ENCODE assay signal across 31 cellular contexts in the genomic region with DNA sequence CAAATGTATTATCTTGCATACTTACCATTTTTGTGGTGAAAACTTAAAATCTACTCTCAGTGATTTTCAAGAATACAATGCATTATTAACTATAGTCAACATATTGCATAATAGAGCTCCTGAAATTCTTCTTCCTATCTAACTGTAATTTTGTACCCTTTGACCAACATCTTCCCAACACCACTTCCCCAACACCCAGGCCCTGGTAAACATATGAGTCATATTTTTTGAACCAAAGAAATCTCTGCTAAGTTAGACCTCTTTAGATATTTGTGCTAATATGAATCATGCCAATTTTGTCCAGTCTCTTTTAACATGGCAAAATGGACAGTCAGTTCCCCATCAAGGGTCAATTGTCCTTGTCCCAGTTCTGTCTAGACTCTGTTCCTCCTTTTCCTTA. TPM values are rescaled to one million over a fixed set of nuclear protein-coding genes. Genes with fewer than 3 reads are reported as not detected.
"Had no signal": no experiment of that assay in that cellular context is flagged by ENCODE, and none has a peak within 500 bp of the region (broad histone marks: within the 10 kb centered on the region; RNA-seq: fewer than 3 reads in every experiment).

No MANE protein-coding gene starts in this region.

- H3K4me3 ChIP-seq: coronary artery, esophagus squamous epithelium, heart right ventricle, left lung, neural progenitor cell, right atrium auricular region, smooth muscle cell, stomach, testis, tibial artery, upper lobe of left lung had no signal

- H3K9me3 ChIP-seq: right atrium auricular region, testis had no signal

- H3K27me3 ChIP-seq: left lung, neural progenitor cell, right atrium auricular region, stomach, testis, tibial artery, upper lobe of left lung had no signal

- H3K36me3 ChIP-seq: esophagus squamous epithelium, heart right ventricle, left lung, neural progenitor cell, right atrium auricular region, stomach, tibial artery, upper lobe of left lung had no signal

- H3K79me2 ChIP-seq: parathyroid adenoma had no signal

- H3K9ac ChIP-seq: neural progenitor cell, parathyroid adenoma had no signal

- H3K4me1 Mint-ChIP-seq: naive thymus-derived CD4-positive, alpha-beta T cell; nephron; neural progenitor cell; stimulated activated effector memory CD8-positive, alpha-beta T cell treated with anti-CD3 and anti-CD28 coated beads, Interleukin-12 subunit alpha, Interleukin-12 subunit beta, amount 100 ng/mL, for 72 hours had no signal

- DNase-seq: dermis blood vessel endothelial cell; effector memory CD4-positive, alpha-beta T cell; erythroblast; esophagus squamous epithelium; foreskin melanocyte; glutamatergic neuron; heart right ventricle; hippocampal formation; left cardiac atrium; left lung; mesendoderm; midbrain; naive thymus-derived CD4-positive, alpha-beta T cell; stimulated activated CD4-positive, alpha-beta T cell treated with anti-CD3 and anti-CD28 coated beads, Interleukin-12 subunit alpha, Interleukin-12 subunit beta, amount 100 ng/mL, for 4 hours; stimulated activated CD4-positive, alpha-beta T cell treated with anti-CD3 and anti-CD28 coated beads, Interleukin-1b, Interleukin-23, amount 100 ng/mL, for 48 hours; stimulated activated CD4-positive, alpha-beta T cell treated with anti-CD3 and anti-CD28 coated beads, Interleukin-4, amount 100 ng/mL, for 24 hours; stimulated activated naive CD4-positive, alpha-beta T cell treated with Interleukin-2 at 50 U/mL for 16 hours; stomach; testis; tibial artery; upper lobe of left lung had no signal

- H3K4me3 Mint-ChIP-seq: naive thymus-derived CD4-positive, alpha-beta T cell; nephron; neural progenitor cell; stimulated activated effector memory CD8-positive, alpha-beta T cell treated with anti-CD3 and anti-CD28 coated beads, Interleukin-12 subunit alpha, Interleukin-12 subunit beta, amount 100 ng/mL, for 72 hours had no signal

- H3K27ac ChIP-seq: coronary artery, esophagus squamous epithelium, heart right ventricle, left lung, neural progenitor cell, parathyroid adenoma, right atrium auricular region, stomach, testis, tibial artery, upper lobe of left lung had no signal

- H3K27ac Mint-ChIP-seq: naive thymus-derived CD4-positive, alpha-beta T cell; nephron; neural progenitor cell; progenitor cell of endocrine pancreas; stimulated activated effector memory CD8-positive, alpha-beta T cell treated with anti-CD3 and anti-CD28 coated beads, Interleukin-12 subunit alpha, Interleukin-12 subunit beta, amount 100 ng/mL, for 72 hours had no signal

- H3K4me2 ChIP-seq: neural progenitor cell, smooth muscle cell had no signal

- ATAC-seq: heart right ventricle; left cardiac atrium; left lung; naive thymus-derived CD4-positive, alpha-beta T cell; sciatic nerve; stimulated activated effector memory CD8-positive, alpha-beta T cell treated with anti-CD3 and anti-CD28 coated beads, Interleukin-12 subunit alpha, Interleukin-12 subunit beta, amount 100 ng/mL, for 72 hours had no signal

- H3K4me1 ChIP-seq: esophagus squamous epithelium, heart right ventricle, left lung, neural progenitor cell, parathyroid adenoma, right atrium auricular region, stomach, testis, tibial artery, upper lobe of left lung had no signal

- H2AFZ ChIP-seq: neural progenitor cell, parathyroid adenoma had no signal

- H3K36me3 Mint-ChIP-seq: neural progenitor cell; stimulated activated effector memory CD8-positive, alpha-beta T cell treated with anti-CD3 and anti-CD28 coated beads, Interleukin-12 subunit alpha, Interleukin-12 subunit beta, amount 100 ng/mL, for 72 hours had no signal

- H3K27me3 Mint-ChIP-seq: progenitor cell of endocrine pancreas had no signal

RNA-seq across cellular contexts. Expression of a gene that starts 18.5 kb away (rescaled TPM):
- total RNA-seq: kidney epithelial cell; naive thymus-derived CD4-positive, alpha-beta T cell; smooth muscle cell had no signal
